ENCODE assay signal across 29 cellular contexts in genomic region chr11:58615556-58615955, GRCh38.
"Had no signal": no experiment of that assay in that cellular context is flagged by ENCODE, and none has a peak within 500 bp of the region (broad histone marks: within the 10 kb centered on the region; RNA-seq: fewer than 3 reads in every experiment).

No MANE protein-coding gene starts in this region.

- H3K4me1 ChIP-seq: ascending aorta had no signal

- H3K27ac ChIP-seq: ascending aorta, RWPE1, SJSA1 had no signal

- H3K9me3 Mint-ChIP-seq: activated naive CD4-positive, alpha-beta T cell treated with anti-CD3 and anti-CD28 coated beads, Interleukin-2, amount 50 U/mL, for 72 hours; activated naive CD8-positive, alpha-beta T cell treated with anti-CD3 and anti-CD28 coated beads, Interleukin-2, amount 50 U/mL, for 24 hours; activated T-helper 1 cell treated with anti-CD3 and anti-CD28 coated beads, Interleukin-12 subunit alpha, Interleukin-12 subunit beta, Interleukin-2, Interleukin-4 antibody, amounts not matched to agents 30 ng/mL and 10 ng/mL and 1 ng/mL, durations not matched to agents 14 hours and 24 hours and 36 hours; brain; central memory CD8-positive, alpha-beta T cell; T-helper 1 cell treated with Interleukin-12 subunit alpha and Interleukin-12 subunit beta and Interleukin-4 antibody, amounts not matched to agents 30 μg/mL and 1 μg/mL, for 36 hours; WTC11 had no signal

- H3K27me3 Mint-ChIP-seq: activated CD8-positive, alpha-beta memory T cell treated with anti-CD3 and anti-CD28 coated beads, Interleukin-2, amount 10 ng/mL, durations not matched to agents 7 days and 5 days; activated naive CD8-positive, alpha-beta T cell treated with anti-CD3 and anti-CD28 coated beads, Interleukin-2, amount 50 U/mL, for 24 hours; brain; central memory CD8-positive, alpha-beta T cell had no signal

- H3K4me3 ChIP-seq: ascending aorta, SJSA1 had no signal

- ATAC-seq: activated CD8-positive, alpha-beta memory T cell treated with anti-CD3 and anti-CD28 coated beads, Interleukin-2, amount 10 ng/mL, durations not matched to agents 7 days and 5 days; activated naive CD4-positive, alpha-beta T cell treated with anti-CD3 and anti-CD28 coated beads, Interleukin-2, amount 50 U/mL, for 72 hours; activated naive CD8-positive, alpha-beta T cell treated with anti-CD3 and anti-CD28 coated beads, Interleukin-2, amount 50 U/mL, for 24 hours; Panc1; WTC11 had no signal

- H3K4me3 Mint-ChIP-seq: activated CD8-positive, alpha-beta memory T cell treated with anti-CD3 and anti-CD28 coated beads, Interleukin-2, amount 10 ng/mL, durations not matched to agents 7 days and 5 days; activated naive CD8-positive, alpha-beta T cell treated with anti-CD3 and anti-CD28 coated beads, Interleukin-2, amount 50 U/mL, for 24 hours; activated T-helper 1 cell treated with anti-CD3 and anti-CD28 coated beads, Interleukin-12 subunit alpha, Interleukin-12 subunit beta, Interleukin-2, Interleukin-4 antibody, amounts not matched to agents 30 ng/mL and 10 ng/mL and 1 ng/mL, durations not matched to agents 14 hours and 24 hours and 36 hours; brain; central memory CD8-positive, alpha-beta T cell; T-helper 1 cell treated with Interleukin-12 subunit alpha and Interleukin-12 subunit beta and Interleukin-4 antibody, amounts not matched to agents 30 μg/mL and 1 μg/mL, for 36 hours; WTC11 had no signal

- H3K27ac Mint-ChIP-seq: activated CD8-positive, alpha-beta memory T cell treated with anti-CD3 and anti-CD28 coated beads, Interleukin-2, amount 10 ng/mL, durations not matched to agents 7 days and 5 days; activated naive CD8-positive, alpha-beta T cell treated with anti-CD3 and anti-CD28 coated beads, Interleukin-2, amount 50 U/mL, for 24 hours; activated T-helper 1 cell treated with anti-CD3 and anti-CD28 coated beads, Interleukin-12 subunit alpha, Interleukin-12 subunit beta, Interleukin-2, Interleukin-4 antibody, amounts not matched to agents 30 ng/mL and 10 ng/mL and 1 ng/mL, durations not matched to agents 14 hours and 24 hours and 36 hours; T-helper 1 cell treated with Interleukin-12 subunit alpha and Interleukin-12 subunit beta and Interleukin-4 antibody, amounts not matched to agents 30 μg/mL and 1 μg/mL, for 36 hours; WTC11 had no signal

- H3K9me3 ChIP-seq: ascending aorta, SJSA1 had no signal

- DNase-seq: activated CD4-positive, alpha-beta T cell treated with anti-CD3 and anti-CD28 coated beads for 48 hours; activated CD4-positive, alpha-beta T cell treated with anti-CD3 and anti-CD28 coated beads, Interleukin-2, amount 50 U/mL, for 4 hours; activated CD4-positive, CD25-positive, alpha-beta regulatory T cell treated with anti-CD3 and anti-CD28 coated beads, Interleukin-2, amount 50 U/mL, for 72 hours; activated CD8-positive, alpha-beta memory T cell treated with anti-CD3 and anti-CD28 coated beads, Interleukin-2, amount 10 ng/mL, durations not matched to agents 7 days and 5 days; activated effector memory CD4-positive, alpha-beta T cell treated with anti-CD3 and anti-CD28 coated beads, Interleukin-2, amount 50 U/mL, for 16 hours; activated naive CD4-positive, alpha-beta T cell treated with Interleukin-2 at 50 U/mL for 16 hours; activated naive CD8-positive, alpha-beta T cell treated with anti-CD3 and anti-CD28 coated beads, Interleukin-2, amount 50 U/mL, for 24 hours; amniotic stem cell; Karpas-422; NCI-H1105 treated with DMSO at 0.1 percent for 48 hours; NCI-H1436 treated with DMSO at 0.1 percent for 48 hours; NCI-H187; NCI-H2081; NCI-H510A treated with DMSO at 0.1 percent for 48 hours; NCI-H69; NK-92 treated with Interleukin-12 subunit alpha and Interleukin-12 subunit beta, amount 100 ng/mL, for 24 hours; OCI-M1; SHP77; T-helper 9 cell had no signal

- H3K27me3 ChIP-seq: ascending aorta, SJSA1 had no signal

- H3K4me1 Mint-ChIP-seq: brain; central memory CD8-positive, alpha-beta T cell; WTC11 had no signal
